1 cellular context compared by ENCODE assay signal in the genomic region with DNA sequence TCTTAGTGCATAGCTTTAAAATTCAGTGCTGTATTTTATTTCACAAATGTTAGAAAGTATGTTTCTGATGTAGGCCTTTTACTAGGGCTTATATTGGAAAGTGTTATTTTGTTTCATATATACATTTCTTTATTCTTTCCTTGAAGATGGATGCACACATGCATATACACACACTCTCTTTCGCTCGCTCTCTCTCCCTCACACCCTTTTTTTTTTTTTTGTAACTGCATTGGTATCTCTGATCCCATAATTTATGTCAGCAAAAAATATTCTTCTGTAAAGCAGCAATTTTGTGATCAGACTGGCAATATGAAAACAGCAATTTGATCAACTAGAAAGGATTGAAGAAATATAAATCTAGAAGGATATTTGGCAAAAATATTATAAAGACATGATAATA.
TF ChIP-seq lines count a peak whose summit lies in the region.

No MANE protein-coding gene starts in this region.

TF ChIP-seq in HCT116, 20 proteins besides CTCF, POLR2A, EP300 and RAD21 (continued from another document):
- TF ChIP-seq, protein P1, sequence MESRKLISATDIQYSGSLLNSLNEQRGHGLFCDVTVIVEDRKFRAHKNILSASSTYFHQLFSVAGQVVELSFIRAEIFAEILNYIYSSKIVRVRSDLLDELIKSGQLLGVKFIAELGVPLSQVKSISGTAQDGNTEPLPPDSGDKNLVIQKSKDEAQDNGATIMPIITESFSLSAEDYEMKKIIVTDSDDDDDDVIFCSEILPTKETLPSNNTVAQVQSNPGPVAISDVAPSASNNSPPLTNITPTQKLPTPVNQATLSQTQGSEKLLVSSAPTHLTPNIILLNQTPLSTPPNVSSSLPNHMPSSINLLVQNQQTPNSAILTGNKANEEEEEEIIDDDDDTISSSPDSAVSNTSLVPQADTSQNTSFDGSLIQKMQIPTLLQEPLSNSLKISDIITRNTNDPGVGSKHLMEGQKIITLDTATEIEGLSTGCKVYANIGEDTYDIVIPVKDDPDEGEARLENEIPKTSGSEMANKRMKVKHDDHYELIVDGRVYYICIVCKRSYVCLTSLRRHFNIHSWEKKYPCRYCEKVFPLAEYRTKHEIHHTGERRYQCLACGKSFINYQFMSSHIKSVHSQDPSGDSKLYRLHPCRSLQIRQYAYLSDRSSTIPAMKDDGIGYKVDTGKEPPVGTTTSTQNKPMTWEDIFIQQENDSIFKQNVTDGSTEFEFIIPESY (IDR thresholded peaks at IDR 0.05; ENCODE audit: extremely low read depth, insufficient replicate concordance, low read length) = no peak
- TF ChIP-seq ZFX (IDR thresholded peaks at IDR 0.05) = no peak
- TF ChIP-seq SP1 (IDR thresholded peaks at IDR 0.05; ENCODE audit: low read depth) = no peak
- no peak for TF ChIP-seq SRF (IDR thresholded peaks at IDR 0.05; ENCODE audit: low read depth)
